In the genomic region with DNA sequence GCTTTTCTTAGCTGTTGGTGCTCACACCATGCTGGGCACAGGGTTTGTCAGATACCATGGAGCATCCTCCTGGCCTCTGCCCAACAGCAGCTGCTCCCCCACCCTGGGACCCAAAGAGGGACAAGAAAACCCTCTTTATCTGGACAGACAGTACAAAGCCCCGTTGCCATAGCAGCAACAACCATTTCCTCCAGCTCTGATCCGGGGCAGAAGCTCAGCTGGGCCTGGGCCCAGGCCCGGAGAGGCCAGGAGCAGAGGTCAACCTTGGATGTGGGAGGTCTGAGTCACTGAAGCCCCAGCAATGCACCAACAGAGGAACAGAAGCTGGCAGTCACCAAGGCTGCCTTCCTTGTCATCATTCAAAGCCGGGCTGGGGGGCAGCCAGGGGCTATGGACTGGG, we compare ENCODE assay signal across 2 cellular contexts.
TF ChIP-seq lines count a peak whose summit lies in the region.

No MANE protein-coding gene starts in this region.

TF ChIP-seq in endothelial cell of umbilical vein, 7 proteins besides CTCF, POLR2A, EP300 and RAD21 (continued from another document):
- no peak for TF ChIP-seq GATA2 (IDR thresholded peaks at IDR 0.05; ENCODE audit: insufficient read depth, insufficient read length, low read depth, low read length)
- TF ChIP-seq, protein P1, sequence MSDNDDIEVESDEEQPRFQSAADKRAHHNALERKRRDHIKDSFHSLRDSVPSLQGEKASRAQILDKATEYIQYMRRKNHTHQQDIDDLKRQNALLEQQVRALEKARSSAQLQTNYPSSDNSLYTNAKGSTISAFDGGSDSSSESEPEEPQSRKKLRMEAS (IDR thresholded peaks at IDR 0.05; ENCODE audit: insufficient read depth, insufficient read length): no peak
- no peak for TF ChIP-seq FOS (IDR thresholded peaks at IDR 0.05; ENCODE audit: borderline replicate concordance, insufficient read depth, low read length)
- no peak for TF ChIP-seq EZH2 (IDR thresholded peaks at IDR 0.05; ENCODE audit: borderline replicate concordance, low read depth, low read length, severe bottlenecking)
- TF ChIP-seq POLR2AphosphoS5 (IDR thresholded peaks at IDR 0.05; ENCODE audit: insufficient read depth, low read depth, low read length): no peak

TF ChIP-seq in liver, 16 proteins besides CTCF, POLR2A, EP300 and RAD21 (continued from another document):
- TF ChIP-seq ZBTB33 (IDR thresholded peaks at IDR 0.05) (no peak), TAF1 (conservative IDR thresholded peaks at IDR 0.05) (no peak), HNF4G (IDR thresholded peaks at IDR 0.05) (no peak), FOXA1 (IDR thresholded peaks at IDR 0.05) (no peak)
- TF ChIP-seq, protein P2, sequence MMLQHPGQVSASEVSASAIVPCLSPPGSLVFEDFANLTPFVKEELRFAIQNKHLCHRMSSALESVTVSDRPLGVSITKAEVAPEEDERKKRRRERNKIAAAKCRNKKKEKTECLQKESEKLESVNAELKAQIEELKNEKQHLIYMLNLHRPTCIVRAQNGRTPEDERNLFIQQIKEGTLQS (IDR thresholded peaks at IDR 0.05): no peak
